In genomic region chr4:165335163-165335703, GRCh38 we compare ENCODE assay signal across 25 cellular contexts. TPM values are rescaled to one million over a fixed set of nuclear protein-coding genes. Genes with fewer than 3 reads are reported as not detected.
A peak's percentile ranks its signal among the peaks of the same experiment; 100 is the strongest.
DNase-seq lines count a peak whose midpoint lies in the region; ATAC-seq, FAIRE-seq and TF ChIP-seq lines count a peak whose summit lies in the region.
"Had no signal": no experiment of that assay in that cellular context is flagged by ENCODE, and none has a peak within 500 bp of the region (broad histone marks: within the 10 kb centered on the region; RNA-seq: fewer than 3 reads in every experiment).

No MANE protein-coding gene starts in this region.

- no peak; a peak in 1 of 4 replicates for TF ChIP-seq POLR2A in HepG2 (IDR thresholded peaks at IDR 0.05; ENCODE audit: insufficient read depth in 1 of 2, low read depth in 2 of 2, low read length in 2 of 2)

- no peaks in the 10 kb centered on the region for H3K9me3 ChIP-seq in HepG2 (ENCODE audit: low read length)
- H3K9me3 ChIP-seq in small intestine (ENCODE audit: control insufficient read depth, low read depth), result no peaks in the 10 kb centered on the region
- H3K9me3 ChIP-seq: left lung, MG63, testis had no signal

- no peak overlapping the region for H2AFZ ChIP-seq in HepG2 (ENCODE audit: low read length)

- CTCF ChIA-PET in HepG2 (lab: Yijun Ruan, JAX; ENCODE audit: low intra/inter-chr PET ratio, low total read pairs), result no interaction called here

- H3K79me2 ChIP-seq in HepG2 (ENCODE audit: insufficient read depth, low read length), result peaks cover 90% of the 10 kb centered on the region

- no peak overlapping the region; the same call in 1 of the 2 replicates for H3K9ac ChIP-seq in HepG2 (ENCODE audit: insufficient read depth, low read depth, low read length)

- intact Hi-C loops in activated T-helper 2 cell treated with anti-CD3 and anti-CD28 coated beads, Interferon-gamma antibody, Interleukin-2, Interleukin-4, amounts not matched to agents 10 μg/mL and 5 μg/mL and 100 μg/mL, durations not matched to agents 14 hours and 24 hours and 36 hours (cut with micrococcal nuclease), result no loop called here
- intact Hi-C loops in HepG2 (cut with micrococcal nuclease; ENCODE audit: unreplicated experiment), result no loop called here

- TF ChIP-seq CTCF in HepG2 (CRISPR knock-in tag; IDR thresholded peaks at IDR 0.05), result no peak

- H3K4me3 ChIP-seq in HepG2 (replicated peaks in 1 of 3; ENCODE audit: insufficient read depth in 1 of 3, low read depth in 2 of 3, low read length in 3 of 3) (no peak overlapping the region; a peak in 2 of 6 replicates), small intestine (ENCODE audit: low read depth in 1 of 2, low read length in 2 of 2) (no peak overlapping the region)
- H3K4me3 ChIP-seq: coronary artery, left lung, MG63, testis had no signal

- H3K36me3 ChIP-seq in HepG2 (replicated peaks in 1 of 2; ENCODE audit: control insufficient read depth in 1 of 2, insufficient read depth in 2 of 2, low read length in 2 of 2) (peaks cover 4 to 71% of the 10 kb centered on the region in 2 experiments), small intestine (ENCODE audit: control insufficient read depth in 2 of 2, insufficient read depth in 2 of 2, low read length in 2 of 2) (peaks cover 0 to 6% of the 10 kb centered on the region in 2 donors)

- no peak overlapping the region for H3K4me3 Mint-ChIP-seq in activated T-cell treated with anti-CD3 and anti-CD28 coated beads, Interleukin-2, amount 50 U/mL, for 72 hours
- no peak overlapping the region for H3K4me3 Mint-ChIP-seq in activated T-helper 2 cell treated with anti-CD3 and anti-CD28 coated beads, Interferon-gamma antibody, Interleukin-2, Interleukin-4, amounts not matched to agents 10 μg/mL and 5 μg/mL and 100 μg/mL, durations not matched to agents 14 hours and 24 hours and 36 hours (ENCODE audit: low read depth)

- DNase-seq in activated T-cell treated with anti-CD3 and anti-CD28 coated beads, Interleukin-2, amount 50 U/mL, for 72 hours, result no peak
- no peak for DNase-seq in activated T-cell treated with anti-CD3 and anti-CD28 coated beads for 4 hours
- no peak for DNase-seq in activated T-helper 2 cell treated with anti-CD3 and anti-CD28 coated beads, Interferon-gamma antibody, Interleukin-2, Interleukin-4, amounts not matched to agents 10 μg/mL and 5 μg/mL and 100 μg/mL, durations not matched to agents 14 hours and 24 hours and 36 hours (ENCODE audit: low spot score)
- DNase-seq in HepG2 (ENCODE audit: low spot score), result no peak
- peak; percentile 41 for DNase-seq in small intestine
- no peak for DNase-seq in mucosa of gallbladder (ENCODE audit: low spot score)
- DNase-seq in stimulated activated naive CD4-positive, alpha-beta T cell (lab: John Stamatoyannopoulos, UW), result no peak
- DNase-seq in C1 segment of cervical spinal cord (lab: John Stamatoyannopoulos, UW), result no peak
- DNase-seq: activated CD4-positive, alpha-beta T cell treated with anti-CD3 and anti-CD28 coated beads, Interleukin-2, amount 50 U/mL, for 1 hour; DMS 273 treated with DMSO at 0.1 percent for 48 hours; GDM1; head of caudate nucleus; left lung; MG63; NCI-H2171 treated with DMSO at 0.1 percent for 48 hours; NCI-H526 treated with DMSO at 0.1 percent for 48 hours; occipital lobe; right cardiac atrium; Right ventricle myocardium superior; SW 1271; testis had no signal

- POLR2A ChIA-PET in HepG2 (lab: Yijun Ruan, JAX), result interaction anchor here (1.4 kb wide), 1 partner anchor 8 kb away, joined by 4 read pairs; the partner anchor contains the start of gene MSMO1

- FAIRE-seq in HepG2 (lab: Jason Lieb, UNC) (no peak), small intestine (lab: Jason Lieb, UNC) (no peak)
- FAIRE-seq: endometrium had no signal

- H3K4me1 Mint-ChIP-seq in activated T-cell treated with anti-CD3 and anti-CD28 coated beads, Interleukin-2, amount 50 U/mL, for 72 hours (ENCODE audit: low read depth), result peaks cover 33% of the 10 kb centered on the region
- peaks cover 51% of the 10 kb centered on the region for H3K4me1 Mint-ChIP-seq in activated T-helper 2 cell treated with anti-CD3 and anti-CD28 coated beads, Interferon-gamma antibody, Interleukin-2, Interleukin-4, amounts not matched to agents 10 μg/mL and 5 μg/mL and 100 μg/mL, durations not matched to agents 14 hours and 24 hours and 36 hours (ENCODE audit: low read depth)

- no peak for ATAC-seq in activated T-cell treated with anti-CD3 and anti-CD28 coated beads, Interleukin-2, amount 50 U/mL, for 72 hours (replicated peaks in 1 of 2)
- ATAC-seq in HepG2, result no peak
- ATAC-seq: activated naive CD4-positive, alpha-beta T cell treated with anti-CD3 and anti-CD28 coated beads, Interleukin-2, amount 50 U/mL, for 72 hours; left lung; right cardiac atrium had no signal

- TF ChIP-seq EP300 in HepG2 (IDR thresholded peaks at IDR 0.05; ENCODE audit: low read depth in 2 of 2, low read length in 2 of 2), result no peak
- TF ChIP-seq EP300 in HepG2 (CRISPR knock-in tag; IDR thresholded peaks at IDR 0.05; ENCODE audit: borderline replicate concordance), result no peak

- H3K27ac Mint-ChIP-seq in activated T-cell treated with anti-CD3 and anti-CD28 coated beads, Interleukin-2, amount 50 U/mL, for 72 hours, result peak overlapping the region; percentile 10
- peak overlapping the region; percentile 33 for H3K27ac Mint-ChIP-seq in activated T-helper 2 cell treated with anti-CD3 and anti-CD28 coated beads, Interferon-gamma antibody, Interleukin-2, Interleukin-4, amounts not matched to agents 10 μg/mL and 5 μg/mL and 100 μg/mL, durations not matched to agents 14 hours and 24 hours and 36 hours
- H3K27ac Mint-ChIP-seq: activated naive CD4-positive, alpha-beta T cell treated with anti-CD3 and anti-CD28 coated beads, Interleukin-2, amount 50 U/mL, for 72 hours had no signal

- peaks cover 11 to 24% of the 10 kb centered on the region in 2 donors for H3K36me3 Mint-ChIP-seq in activated T-cell treated with anti-CD3 and anti-CD28 coated beads, Interleukin-2, amount 50 U/mL, for 72 hours (ENCODE audit: insufficient read depth in 2 of 2)
- peaks cover 79% of the 10 kb centered on the region for H3K36me3 Mint-ChIP-seq in activated T-helper 2 cell treated with anti-CD3 and anti-CD28 coated beads, Interferon-gamma antibody, Interleukin-2, Interleukin-4, amounts not matched to agents 10 μg/mL and 5 μg/mL and 100 μg/mL, durations not matched to agents 14 hours and 24 hours and 36 hours (ENCODE audit: low read depth)

- peaks cover 96% of the 10 kb centered on the region for H4K20me1 ChIP-seq in HepG2 (ENCODE audit: insufficient read depth, low read length)

- H3K4me2 ChIP-seq in HepG2 (ENCODE audit: low read depth, low read length), result peak overlapping the region; percentile 88

- in situ Hi-C loops in HepG2 (cut with HindIII; ENCODE audit: extremely low pct_ligation_motif_present, low pct_unique_long_range_greater_than_20kb), result no loop called here

- no peak for TF ChIP-seq RAD21 in HepG2 (CRISPR knock-in tag; IDR thresholded peaks at IDR 0.05)

- peaks cover 84% of the 10 kb centered on the region for H3K4me1 ChIP-seq in HepG2 (ENCODE audit: insufficient read depth, low read length)
- peaks cover 2 to 10% of the 10 kb centered on the region in 2 donors for H3K4me1 ChIP-seq in small intestine (ENCODE audit: control insufficient read depth in 2 of 2, insufficient read depth in 1 of 2, low read depth in 1 of 2, low read length in 1 of 2)
- H3K4me1 ChIP-seq: testis had no signal

- H3K9me3 Mint-ChIP-seq in activated T-cell treated with anti-CD3 and anti-CD28 coated beads, Interleukin-2, amount 50 U/mL, for 72 hours, result no peaks in the 10 kb centered on the region
- no peaks in the 10 kb centered on the region for H3K9me3 Mint-ChIP-seq in activated T-helper 2 cell treated with anti-CD3 and anti-CD28 coated beads, Interferon-gamma antibody, Interleukin-2, Interleukin-4, amounts not matched to agents 10 μg/mL and 5 μg/mL and 100 μg/mL, durations not matched to agents 14 hours and 24 hours and 36 hours
- H3K9me3 Mint-ChIP-seq: activated naive CD4-positive, alpha-beta T cell treated with anti-CD3 and anti-CD28 coated beads, Interleukin-2, amount 50 U/mL, for 72 hours had no signal

- H3K27ac ChIP-seq in HepG2 (ENCODE audit: extremely low read length, insufficient read depth, low read length), result no peak overlapping the region
- H3K27ac ChIP-seq in small intestine (ENCODE audit: low read depth in 1 of 2, low read length in 1 of 2), result peak overlapping the region in 1 of 2 donors; percentile 16
- H3K27ac ChIP-seq: C4-2B, coronary artery, left lung, testis had no signal

- 81% methylated on average over 3 of the region's 3 CpGs for WGBS in HepG2 (ENCODE audit: low lambda C conversion rate)
- WGBS in small intestine, 3 donors, result 33 to 61% (median 37%) methylated on average over 3 of the region's 3 CpGs

- H3K27me3 Mint-ChIP-seq in activated T-cell treated with anti-CD3 and anti-CD28 coated beads, Interleukin-2, amount 50 U/mL, for 72 hours (ENCODE audit: low read depth), result no peaks in the 10 kb centered on the region
- H3K27me3 Mint-ChIP-seq in activated T-helper 2 cell treated with anti-CD3 and anti-CD28 coated beads, Interferon-gamma antibody, Interleukin-2, Interleukin-4, amounts not matched to agents 10 μg/mL and 5 μg/mL and 100 μg/mL, durations not matched to agents 14 hours and 24 hours and 36 hours (ENCODE audit: low read depth), result no peaks in the 10 kb centered on the region

- no peaks in the 10 kb centered on the region; a peak in 1 of 5 replicates for H3K27me3 ChIP-seq in HepG2 (ENCODE audit: control insufficient read depth in 1 of 2, insufficient read depth in 2 of 2, low read length in 2 of 2)
- H3K27me3 ChIP-seq in small intestine (ENCODE audit: control insufficient read depth in 2 of 2, insufficient read depth in 2 of 2, low read length in 2 of 2), result no peaks in the 10 kb centered on the region
- H3K27me3 ChIP-seq: left lung, MG63, testis had no signal

- BruUV-seq in HepG2 (replicated peaks; lab: Mats Ljungman, UMichigan), result no TSS peak

RNA-seq across cellular contexts. Expression of gene MSMO1, which starts 7.8 kb away (rescaled TPM):
- total RNA-seq in activated T-cell treated with anti-CD3 and anti-CD28 coated beads, Interleukin-2, amount 50 U/mL, for 72 hours, result 10 to 100 TPM; 21.0 to 23.7 TPM
- 105 and 110 TPM in 2 replicates for total RNA-seq in activated T-helper 2 cell treated with anti-CD3 and anti-CD28 coated beads, Interferon-gamma antibody, Interleukin-2, Interleukin-4, amounts not matched to agents 10 μg/mL and 5 μg/mL and 100 μg/mL, durations not matched to agents 14 hours and 24 hours and 36 hours
- total RNA-seq in HepG2 (2016; rRNA removed; fragmentation: Illumina TruSeq; extraction: Trizol) (135 and 216 TPM in 2 replicates), mucosa of gallbladder (246 TPM)
- 56.7 and 57.3 TPM in 2 replicates for total RNA-seq in HepG2 (2016; cell fraction: cytosol; rRNA removed; fragmentation: Illumina TruSeq; extraction: Trizol; ENCODE audit: low read depth)
- total RNA-seq in HepG2 (2016; cell fraction: insoluble cytoplasmic fraction; rRNA removed; fragmentation: Illumina TruSeq; extraction: Trizol), result 150 and 216 TPM in 2 replicates
- total RNA-seq in HepG2 (2016; cell fraction: membrane; rRNA removed; fragmentation: Illumina TruSeq; extraction: Trizol), result 135 and 158 TPM in 2 replicates
- total RNA-seq in HepG2 (2016; cell fraction: nucleus; rRNA removed; fragmentation: Illumina TruSeq; extraction: Trizol), result 178 and 218 TPM in 2 replicates
- polyA plus RNA-seq in HepG2 (2011; rRNA removed) (98.1 and 138 TPM in 2 replicates), small intestine (10 to 100 TPM; 18.6 to 66.5 (median 35.6) TPM)
- 48.1 and 138 TPM in 2 replicates for polyA plus RNA-seq in HepG2 (2011; cell fraction: cytosol; rRNA removed)
- 17.9 and 54.3 TPM in 2 replicates for polyA plus RNA-seq in HepG2 (2011; cell fraction: nucleus; rRNA removed)
- 175 and 202 TPM in 2 replicates for polyA plus RNA-seq in HepG2 (2012)
- polyA plus RNA-seq in HepG2 (2016; cell fraction: cytosol; fragmentation: Illumina TruSeq; extraction: Trizol; ENCODE audit: low read depth), result 23.5 and 27.9 TPM in 2 replicates
- polyA plus RNA-seq in HepG2 (2016; cell fraction: insoluble cytoplasmic fraction; fragmentation: Illumina TruSeq; extraction: Trizol; ENCODE audit: low read depth), result 109 and 119 TPM in 2 replicates
- polyA plus RNA-seq in HepG2 (2016; cell fraction: membrane; fragmentation: Illumina TruSeq; extraction: Trizol; ENCODE audit: low read depth), result 58.7 and 63.0 TPM in 2 replicates
- 234 and 249 TPM in 2 replicates for polyA plus RNA-seq in HepG2 (2016; cell fraction: nucleus; fragmentation: Illumina TruSeq; extraction: Trizol; ENCODE audit: insufficient read depth, low read depth)
- polyA minus RNA-seq in HepG2 (2011; rRNA and poly(A)+ RNA removed; ENCODE audit: low replicate concordance), result 11.4 and 32.9 TPM in 2 replicates
- polyA minus RNA-seq in HepG2 (2011; cell fraction: cytosol; rRNA and poly(A)+ RNA removed), result 61.6 and 109 TPM in 2 replicates
- polyA minus RNA-seq in HepG2 (2011; cell fraction: nucleus; rRNA and poly(A)+ RNA removed), result 48.5 and 106 TPM in 2 replicates

RNA-seq across cellular contexts. Expression of gene CPE, which starts 43.6 kb away (rescaled TPM):
- not detected for total RNA-seq in activated T-cell treated with anti-CD3 and anti-CD28 coated beads, Interleukin-2, amount 50 U/mL, for 72 hours
- 0.18 and 0.30 TPM in 2 replicates for total RNA-seq in activated T-helper 2 cell treated with anti-CD3 and anti-CD28 coated beads, Interferon-gamma antibody, Interleukin-2, Interleukin-4, amounts not matched to agents 10 μg/mL and 5 μg/mL and 100 μg/mL, durations not matched to agents 14 hours and 24 hours and 36 hours
- total RNA-seq in HepG2 (2016; rRNA removed; fragmentation: Illumina TruSeq; extraction: Trizol) (94.9 and 268 TPM in 2 replicates), mucosa of gallbladder (39.6 TPM)
- 17.2 and 19.0 TPM in 2 replicates for total RNA-seq in HepG2 (2016; cell fraction: cytosol; rRNA removed; fragmentation: Illumina TruSeq; extraction: Trizol; ENCODE audit: low read depth)
- total RNA-seq in HepG2 (2016; cell fraction: insoluble cytoplasmic fraction; rRNA removed; fragmentation: Illumina TruSeq; extraction: Trizol), result 102 and 257 TPM in 2 replicates
- total RNA-seq in HepG2 (2016; cell fraction: membrane; rRNA removed; fragmentation: Illumina TruSeq; extraction: Trizol), result 37.6 and 40.7 TPM in 2 replicates
- total RNA-seq in HepG2 (2016; cell fraction: nucleus; rRNA removed; fragmentation: Illumina TruSeq; extraction: Trizol), result 175 and 228 TPM in 2 replicates
- polyA plus RNA-seq in HepG2 (2011; rRNA removed) (852 and 1,053 TPM in 2 replicates), small intestine (10 to 100 TPM in 1 of 3 donors, 1 to 10 TPM in 2; 1.1 to 44.5 (median 1.4) TPM)
- 598 and 914 TPM in 2 replicates for polyA plus RNA-seq in HepG2 (2011; cell fraction: cytosol; rRNA removed)
- polyA plus RNA-seq in HepG2 (2011; cell fraction: nucleus; rRNA removed), result 191 and 279 TPM in 2 replicates
- polyA plus RNA-seq in HepG2 (2012), result 606 and 622 TPM in 2 replicates
- polyA plus RNA-seq in HepG2 (2016; cell fraction: cytosol; fragmentation: Illumina TruSeq; extraction: Trizol; ENCODE audit: low read depth), result 16.7 and 17.9 TPM in 2 replicates
- polyA plus RNA-seq in HepG2 (2016; cell fraction: insoluble cytoplasmic fraction; fragmentation: Illumina TruSeq; extraction: Trizol; ENCODE audit: low read depth), result 101 and 110 TPM in 2 replicates
- 27.8 and 29.5 TPM in 2 replicates for polyA plus RNA-seq in HepG2 (2016; cell fraction: membrane; fragmentation: Illumina TruSeq; extraction: Trizol; ENCODE audit: low read depth)
- polyA plus RNA-seq in HepG2 (2016; cell fraction: nucleus; fragmentation: Illumina TruSeq; extraction: Trizol; ENCODE audit: insufficient read depth, low read depth), result 265 and 300 TPM in 2 replicates
- polyA minus RNA-seq in HepG2 (2011; rRNA and poly(A)+ RNA removed; ENCODE audit: low replicate concordance), result 2.0 and 450 TPM in 2 replicates
- 399 and 680 TPM in 2 replicates for polyA minus RNA-seq in HepG2 (2011; cell fraction: cytosol; rRNA and poly(A)+ RNA removed)
- polyA minus RNA-seq in HepG2 (2011; cell fraction: nucleus; rRNA and poly(A)+ RNA removed), result 122 and 224 TPM in 2 replicates
- total RNA-seq: activated naive CD4-positive, alpha-beta T cell treated with anti-CD3 and anti-CD28 coated beads, Interleukin-2, amount 50 U/mL, for 72 hours had no signal

Comparison
In these comparisons a context has a peak if more than half of its experiments do, and no peak if none do; other contexts are left out.
1. RNA of gene CPE, which starts 43.6 kb away (total RNA-seq): 17.2 to 268 TPM in HepG2 and 39.6 TPM in mucosa of gallbladder (single experiment); 0.18 to 0.30 TPM in activated T-helper 2 cell treated with anti-CD3 and anti-CD28 coated beads, Interferon-gamma antibody, Interleukin-2, Interleukin-4, amounts not matched to agents 10 μg/mL and 5 μg/mL and 100 μg/mL, durations not matched to agents 14 hours and 24 hours and 36 hours and not detected in activated T-cell treated with anti-CD3 and anti-CD28 coated beads, Interleukin-2, amount 50 U/mL, for 72 hours; every median in the first group is over 10 times any median in the second.